8 cellular contexts compared by ENCODE assay signal in genomic region chr17:29155235-29155965, GRCh38. TPM values are rescaled to one million over a fixed set of nuclear protein-coding genes. Genes with fewer than 3 reads are reported as not detected.
A peak's percentile ranks its signal among the peaks of the same experiment; 100 is the strongest.
DNase-seq lines count a peak whose midpoint lies in the region; ATAC-seq and TF ChIP-seq lines count a peak whose summit lies in the region.

No MANE protein-coding gene starts in this region.

- H3K4me1 ChIP-seq in osteoblast (ENCODE audit: insufficient read depth, low read length), result peaks cover 67% of the 10 kb centered on the region

- TF ChIP-seq CTCF in 22Rv1 (IDR thresholded peaks at IDR 0.05), result no peak
- no peak for TF ChIP-seq CTCF in osteoblast (IDR thresholded peaks at IDR 0.05; ENCODE audit: extremely low read depth, low read depth, low read length)

- H3K27me3 Mint-ChIP-seq in effector memory CD8-positive, alpha-beta T cell, result no peaks in the 10 kb centered on the region

- H3K79me2 ChIP-seq in osteoblast (ENCODE audit: insufficient read depth, low read length), result peaks cover 18% of the 10 kb centered on the region

- H2AFZ ChIP-seq in osteoblast (ENCODE audit: low read length), result no peak overlapping the region

- H3K9me3 Mint-ChIP-seq in effector memory CD8-positive, alpha-beta T cell, result no peaks in the 10 kb centered on the region

- H3K36me3 Mint-ChIP-seq in effector memory CD8-positive, alpha-beta T cell (ENCODE audit: insufficient read depth), result peaks cover 6% of the 10 kb centered on the region

- no peak for TF ChIP-seq RAD21 in Ishikawa (IDR thresholded peaks at IDR 0.05; ENCODE audit: low read depth)

- H3K27me3 ChIP-seq in osteoblast (ENCODE audit: insufficient read depth, low read length), result no peaks in the 10 kb centered on the region

- ATAC-seq in effector memory CD8-positive, alpha-beta T cell (replicated peaks), result peak; percentile 84
- no peak for ATAC-seq in HG02870 (IDR thresholded peaks at IDR 0.05; ENCODE audit: unreplicated experiment)

- H3K9me3 ChIP-seq in osteoblast (ENCODE audit: low read depth, low read length), result no peaks in the 10 kb centered on the region

- peaks cover under 1% of the 10 kb centered on the region for H4K20me1 ChIP-seq in osteoblast (ENCODE audit: insufficient read depth, low read length)

- H3K27ac Mint-ChIP-seq in effector memory CD8-positive, alpha-beta T cell, result peak overlapping the region; percentile 51 to 94

- H3K36me3 ChIP-seq in osteoblast (ENCODE audit: insufficient read depth, low read length), result no peaks in the 10 kb centered on the region

- peak overlapping the region; percentile 47 to 77 for H3K4me3 Mint-ChIP-seq in effector memory CD8-positive, alpha-beta T cell

- no peak overlapping the region for H3K4me3 ChIP-seq in osteoblast (ENCODE audit: insufficient read depth, low read length)

- H3K27ac ChIP-seq in 22Rv1 (peak overlapping the region; percentile 73), osteoblast (ENCODE audit: low read depth, low read length) (peak overlapping the region; percentile 48)

- peak overlapping the region; percentile 44 for H3K4me2 ChIP-seq in osteoblast (ENCODE audit: insufficient read depth, low read length)

- peaks cover 17 to 47% of the 10 kb centered on the region in 2 donors for H3K4me1 Mint-ChIP-seq in effector memory CD8-positive, alpha-beta T cell (ENCODE audit: low read depth in 2 of 2)

- peak; percentile 66 to 67 for DNase-seq in activated CD4-positive, alpha-beta T cell treated with anti-CD3 and anti-CD28 coated beads, Interleukin-2, amount 50 U/mL, for 4 hours
- peak; percentile 33 to 37 (median 35) for DNase-seq in effector memory CD8-positive, alpha-beta T cell
- peak; percentile 93 for DNase-seq in osteoblast (ENCODE audit: insufficient read length, low spot score, missing footprints)
- DNase-seq in NCI-H1694 (lab: John Stamatoyannopoulos, UW), result no peak
- DNase-seq in NCI-H774 (lab: John Stamatoyannopoulos, UW), result no peak

- 0 out of 2 replicates have a peak, but pooled peaks have one; percentile 42 for TF ChIP-seq EP300 in Ishikawa (IDR thresholded peaks at IDR 0.05; ENCODE audit: borderline replicate concordance)

TF ChIP-seq in Ishikawa, 13 proteins besides CTCF, POLR2A, EP300 and RAD21:
- TF ChIP-seq NFIC (IDR thresholded peaks at IDR 0.05), result peak; percentile 39; the same call in 1 of the 2 replicates
- peak; percentile 47; the same call in 1 of the 2 replicates for TF ChIP-seq MAX (IDR thresholded peaks at IDR 0.05)
- TF ChIP-seq TCF12 (IDR thresholded peaks at IDR 0.05; ENCODE audit: low read depth), result peak; percentile 60; the same call in 1 of the 2 replicates
- no peak for TF ChIP-seq YY1 (IDR thresholded peaks at IDR 0.05; ENCODE audit: low read depth)
- no peak for TF ChIP-seq ZBTB7A (IDR thresholded peaks at IDR 0.05; ENCODE audit: low read depth)
TF ChIP-seq in Ishikawa: peak in this region for 3.

RNA-seq across cellular contexts. Expression of gene MYO18A, which starts 24.8 kb away (rescaled TPM):
- total RNA-seq in osteoblast, result 28.6 and 39.8 TPM in 2 replicates

Comparison
In these comparisons a context has a peak if more than half of its experiments do, and no peak if none do; other contexts are left out.
1. DNase-seq: peak in activated CD4-positive, alpha-beta T cell treated with anti-CD3 and anti-CD28 coated beads, Interleukin-2, amount 50 U/mL, for 4 hours (2 of 2), effector memory CD8-positive, alpha-beta T cell (3 of 3) and osteoblast (single experiment); none in NCI-H1694 (single experiment) and NCI-H774 (single experiment).